ENCODE assay signal across 35 cellular contexts in the genomic region with DNA sequence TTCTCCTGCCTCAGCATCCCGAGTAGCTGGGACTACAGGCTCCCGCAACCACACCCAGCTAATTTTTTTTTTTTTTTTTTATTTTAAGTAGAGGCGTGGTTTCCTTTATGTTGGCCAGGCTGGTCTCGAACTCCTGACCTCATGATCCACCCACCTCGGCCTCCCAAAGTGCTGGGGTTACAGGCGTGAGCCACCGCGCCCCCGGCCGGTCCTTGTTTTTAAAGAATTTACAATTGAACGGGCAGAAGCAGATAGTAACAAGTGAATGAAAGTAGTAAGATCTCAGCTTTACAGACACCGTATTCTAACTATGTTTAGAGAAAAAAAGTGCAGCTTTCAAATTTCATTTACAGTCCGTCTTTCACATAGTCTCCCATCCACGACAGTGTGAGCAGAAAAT.
"Had no signal": no experiment of that assay in that cellular context is flagged by ENCODE, and none has a peak within 500 bp of the region (broad histone marks: within the 10 kb centered on the region; RNA-seq: fewer than 3 reads in every experiment).

No MANE protein-coding gene starts in this region.

- H3K27me3 ChIP-seq: MG63 had no signal

- H3K9ac ChIP-seq: KMS-11 had no signal

- DNase-seq: Karpas-422, Kasumi-1, KBM-7, KG1, MG63, MM.1S, MV-4-11, NCI-H1048, NCI-H1092, NCI-H1092 treated with DMSO at 0.1 percent for 48 hours, NCI-H1105, NCI-H1105 treated with DMSO at 0.1 percent for 48 hours, NCI-H1417, NCI-H1417 treated with DMSO at 0.1 percent for 48 hours, NCI-H1436, NCI-H1436 treated with DMSO at 0.1 percent for 48 hours, NCI-H146, NCI-H1694, NCI-H1694 treated with DMSO at 0.1 percent for 48 hours, NCI-H187, NCI-H187 treated with DMSO at 0.1 percent for 48 hours, NCI-H1930, NCI-H2029, NCI-H2029 treated with DMSO at 0.1 percent for 48 hours, NCI-H2081, NCI-H2081 treated with DMSO at 0.1 percent for 48 hours, NCI-H2107, NCI-H2171, NCI-H2171 treated with DMSO at 0.1 percent for 48 hours, NCI-H2227 treated with DMSO at 0.1 percent for 48 hours, NCI-H226, NCI-H345, NCI-H446, NCI-H446 treated with DMSO at 0.1 percent for 48 hours had no signal

- H3K4me2 ChIP-seq: KMS-11 had no signal

- H3K9me3 ChIP-seq: MG63 had no signal

- H3K4me3 ChIP-seq: MG63 had no signal

- H3K27ac ChIP-seq: KMS-11 had no signal

- H3K36me3 ChIP-seq: MG63 had no signal
